Comparison of ENCODE assay signal across 12 cellular contexts in genomic region chr9:18672706-18673105, GRCh38.
A peak's percentile ranks its signal among the peaks of the same experiment; 100 is the strongest.
DNase-seq lines count a peak whose midpoint lies in the region; ATAC-seq, FAIRE-seq and TF ChIP-seq lines count a peak whose summit lies in the region.
"Had no signal": no experiment of that assay in that cellular context is flagged by ENCODE, and none has a peak within 500 bp of the region (broad histone marks: within the 10 kb centered on the region; RNA-seq: fewer than 3 reads in every experiment).

No MANE protein-coding gene starts in this region.

- CTCF ChIA-PET in IMR-90 (lab: Yijun Ruan, JAX) (no interaction called here), PC-3 (lab: Charles Lee) (no interaction called here)

- no peak overlapping the region for H3K56ac ChIP-seq in IMR-90 (ENCODE audit: extremely low read depth, insufficient read depth, low read length)

- H2BK120ac ChIP-seq in IMR-90 (ENCODE audit: low read depth, low read length) = no peak overlapping the region

- TF ChIP-seq CTCF in IMR-90 (conservative IDR thresholded peaks at IDR 0.05; ENCODE audit: low read depth, low read length) = no peak
- no peak for TF ChIP-seq CTCF in PC-3 (conservative IDR thresholded peaks at IDR 0.05; ENCODE audit: low read depth, low read length)

- no peak for TF ChIP-seq POLR2A in IMR-90 (IDR thresholded peaks at IDR 0.05; ENCODE audit: low read depth, low read length)
- no peak for TF ChIP-seq POLR2A in GM12892 (IDR thresholded peaks at IDR 0.05; ENCODE audit: low read depth, low read length)

- FAIRE-seq in GM12892 (lab: Jason Lieb, UNC) = no peak
- FAIRE-seq: GM18507 had no signal

- dilution Hi-C loops in IMR-90 (cut with HindIII; ENCODE audit: low sequenced_read_pairs, unreplicated experiment) = no loop called here

- H3K27me3 ChIP-seq in IMR-90 (ENCODE audit: control insufficient read depth, insufficient read depth, low read length) (no peaks in the 10 kb centered on the region), PC-3 (ENCODE audit: low read length) (no peaks in the 10 kb centered on the region)

- no peak overlapping the region for H2AK9ac ChIP-seq in IMR-90 (replicated peaks; ENCODE audit: low read depth, low read length, poor library complexity)

- H3F3A ChIP-seq in PC-3 (ENCODE audit: low read length, unreplicated experiment) = no peaks in the 10 kb centered on the region

- ATAC-seq in IMR-90 (ENCODE audit: low read depth) (no peak), PC-3 (no peak), GM19467 (IDR thresholded peaks at IDR 0.05; ENCODE audit: unreplicated experiment) (no peak)
- ATAC-seq: CD8-positive, alpha-beta T cell; HCT116 had no signal

- H3K9me3 ChIP-seq in IMR-90 (ENCODE audit: control insufficient read depth, insufficient read depth, low read length) (no peaks in the 10 kb centered on the region), PC-3 (ENCODE audit: low read length) (no peaks in the 10 kb centered on the region)

- H3K4me1 ChIP-seq in IMR-90 (ENCODE audit: control insufficient read depth, insufficient read depth, low read length) = no peaks in the 10 kb centered on the region
- H3K4me1 ChIP-seq in PC-3 (ENCODE audit: insufficient read depth, low read length) = peaks cover 32% of the 10 kb centered on the region

- H3K79me2 ChIP-seq in PC-3 (ENCODE audit: low read length) = no peaks in the 10 kb centered on the region

- in situ Hi-C loops in IMR-90 (cut with MboI; ENCODE audit: low sequenced_read_pairs) = no loop called here

- no peaks in the 10 kb centered on the region; the same call in 1 of the 2 replicates for H3K9me1 ChIP-seq in IMR-90 (ENCODE audit: insufficient read depth, low read length)

- no peak overlapping the region for H3K4ac ChIP-seq in IMR-90 (ENCODE audit: low read depth, low read length)

- H4K20me1 ChIP-seq in IMR-90 (ENCODE audit: insufficient read depth, low read length) = no peaks in the 10 kb centered on the region
- H4K20me1 ChIP-seq in PC-3 (ENCODE audit: low read length) = no peaks in the 10 kb centered on the region

- no peak overlapping the region for H4K5ac ChIP-seq in IMR-90 (ENCODE audit: low read depth, low read length)

- POLR2A ChIA-PET in IMR-90 (lab: Charles Lee; ENCODE audit: unreplicated experiment) (no interaction called here), PC-3 (lab: Charles Lee; ENCODE audit: unreplicated experiment) (no interaction called here)

- no peak overlapping the region for H3K23ac ChIP-seq in IMR-90 (ENCODE audit: low read depth, low read length)

- H2AFZ ChIP-seq in IMR-90 (replicated peaks; ENCODE audit: low read length, poor library complexity) = no peak overlapping the region
- H2AFZ ChIP-seq in PC-3 (ENCODE audit: low read length) = no peak overlapping the region
- H2AFZ ChIP-seq: GM23248 had no signal

- no peak overlapping the region for H2BK20ac ChIP-seq in IMR-90 (ENCODE audit: low read depth, low read length)

- H2AK5ac ChIP-seq in IMR-90 (ENCODE audit: low read depth, low read length) = no peak overlapping the region

- no peak for TF ChIP-seq RAD21 in IMR-90 (IDR thresholded peaks at IDR 0.05; ENCODE audit: low read length)

- H3K36me3 ChIP-seq in IMR-90 (ENCODE audit: control insufficient read depth, insufficient read depth, low read length) (no peaks in the 10 kb centered on the region), PC-3 (ENCODE audit: low read depth, low read length) (no peaks in the 10 kb centered on the region)

- H2BK15ac ChIP-seq in IMR-90 (ENCODE audit: low read depth, low read length) = no peak overlapping the region

- H3K4me2 ChIP-seq in IMR-90 (ENCODE audit: low read depth, low read length) (no peak overlapping the region), PC-3 (ENCODE audit: low read length) (no peak overlapping the region)

- no peak overlapping the region for H2BK5ac ChIP-seq in IMR-90 (ENCODE audit: low read depth, low read length, poor library complexity, severe bottlenecking)

- H3K14ac ChIP-seq in IMR-90 (replicated peaks; ENCODE audit: low read depth, low read length) = no peak overlapping the region

- no peak overlapping the region for H3K18ac ChIP-seq in IMR-90 (ENCODE audit: low read depth, low read length)

- H4K8ac ChIP-seq in IMR-90 (ENCODE audit: low read depth in 2 of 2, low read length in 2 of 2) = no peak overlapping the region

- BruUV-seq in IMR-90 (replicated peaks; lab: Mats Ljungman, UMichigan) (no TSS peak), PC-3 (replicated peaks; lab: Mats Ljungman, UMichigan) (no TSS peak)

- H3K9ac ChIP-seq in IMR-90 (ENCODE audit: low read depth, low read length) = no peak overlapping the region
- no peak overlapping the region for H3K9ac ChIP-seq in PC-3 (ENCODE audit: low read length)
- H3K9ac ChIP-seq: GM23248 had no signal

- no peaks in the 10 kb centered on the region for H3K9me2 ChIP-seq in PC-3 (replicated peaks; ENCODE audit: low read length)

- intact Hi-C loops in IMR-90 (cut with micrococcal nuclease) (no loop called here), PC-3 (cut with micrococcal nuclease) (no loop called here)

- H3K27ac ChIP-seq in IMR-90 (ENCODE audit: insufficient read depth, low read length) = no peak overlapping the region
- H3K27ac ChIP-seq in PC-3 (ENCODE audit: low read length) = 0 out of 2 replicates have a peak overlapping the region, but pooled peaks have one; percentile 4
- H3K27ac ChIP-seq: GM23248 had no signal

- no peak overlapping the region for H3K4me3 ChIP-seq in IMR-90 (ENCODE audit: insufficient read depth, low read depth, low read length)
- H3K4me3 ChIP-seq in PC-3 (ENCODE audit: low read length) = no peak overlapping the region
- H3K4me3 ChIP-seq: GM23248 had no signal

- H3K79me1 ChIP-seq in IMR-90 (ENCODE audit: low read depth in 1 of 2, low read length in 2 of 2) = no peaks in the 10 kb centered on the region

- no peak overlapping the region for H4K91ac ChIP-seq in IMR-90 (ENCODE audit: insufficient read depth, low read depth, low read length)

- DNase-seq in IMR-90 = peak; percentile 19
- no peak for DNase-seq in PC-3
- DNase-seq in myocyte (ENCODE audit: low read depth) = peak; percentile 87
- no peak for DNase-seq in NCI-H1694 treated with DMSO at 0.1 percent for 48 hours (lab: John Stamatoyannopoulos, UW)
- no peak for DNase-seq in GM12892 (ENCODE audit: insufficient read length)
- DNase-seq: CD8-positive, alpha-beta T cell; COR-L47; GF-D8; GM23248 had no signal

TF ChIP-seq in IMR-90, 13 proteins besides CTCF, POLR2A, EP300 and RAD21:
- TF ChIP-seq CHD1 (IDR thresholded peaks at IDR 0.05; ENCODE audit: low read depth, low read length) (no peak), MXI1 (IDR thresholded peaks at IDR 0.05; ENCODE audit: borderline replicate concordance, low read depth, low read length) (no peak), MAZ (IDR thresholded peaks at IDR 0.05; ENCODE audit: borderline replicate concordance, low read depth, low read length) (no peak), MAFK (IDR thresholded peaks at IDR 0.05; ENCODE audit: low read depth, low read length) (no peak), NFE2L2 (IDR thresholded peaks at IDR 0.05; ENCODE audit: low read depth, low read length) (no peak), RCOR1 (IDR thresholded peaks at IDR 0.05; ENCODE audit: insufficient replicate concordance, low read length) (no peak), CEBPB (IDR thresholded peaks at IDR 0.05; ENCODE audit: low read depth, low read length) (no peak), FOS (IDR thresholded peaks at IDR 0.05; ENCODE audit: low read depth, low read length) (no peak), SMC3 (IDR thresholded peaks at IDR 0.05; ENCODE audit: low read depth, low read length) (no peak), BHLHE40 (IDR thresholded peaks at IDR 0.05; ENCODE audit: low read depth, low read length) (no peak)
- TF ChIP-seq, protein P1, sequence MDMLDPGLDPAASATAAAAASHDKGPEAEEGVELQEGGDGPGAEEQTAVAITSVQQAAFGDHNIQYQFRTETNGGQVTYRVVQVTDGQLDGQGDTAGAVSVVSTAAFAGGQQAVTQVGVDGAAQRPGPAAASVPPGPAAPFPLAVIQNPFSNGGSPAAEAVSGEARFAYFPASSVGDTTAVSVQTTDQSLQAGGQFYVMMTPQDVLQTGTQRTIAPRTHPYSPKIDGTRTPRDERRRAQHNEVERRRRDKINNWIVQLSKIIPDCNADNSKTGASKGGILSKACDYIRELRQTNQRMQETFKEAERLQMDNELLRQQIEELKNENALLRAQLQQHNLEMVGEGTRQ (IDR thresholded peaks at IDR 0.05; ENCODE audit: low read depth, low read length) = no peak

Comparison
In these comparisons a context has a peak if more than half of its experiments do, and no peak if none do; other contexts are left out.
1. DNase-seq: peak in IMR-90 (single experiment) and myocyte (single experiment); none in PC-3 (single experiment), NCI-H1694 treated with DMSO at 0.1 percent for 48 hours (single experiment) and GM12892 (single experiment).